Comparison of ENCODE assay signal across 13 cellular contexts in genomic region chr2:131035826-131036231, GRCh38. TPM values are rescaled to one million over a fixed set of nuclear protein-coding genes. Genes with fewer than 3 reads are reported as not detected.
DNase-seq lines count a peak whose midpoint lies in the region; ATAC-seq and TF ChIP-seq lines count a peak whose summit lies in the region.
"Had no signal": no experiment of that assay in that cellular context is flagged by ENCODE, and none has a peak within 500 bp of the region (broad histone marks: within the 10 kb centered on the region; RNA-seq: fewer than 3 reads in every experiment).

No MANE protein-coding gene starts in this region.

- peaks cover 26% of the 10 kb centered on the region for H3K4me1 Mint-ChIP-seq in brain
- H3K4me1 Mint-ChIP-seq in naive thymus-derived CD8-positive, alpha-beta T cell, result peaks cover 17 to 71% (median 54%) of the 10 kb centered on the region in 4 donors

- ATAC-seq in SK-N-SH treated with all-trans-retinoic acid at 6 μM for 48 hours (no peak; the same call in 2 of the 3 replicates), left colon (no peak), HG03280 (IDR thresholded peaks at IDR 0.05; ENCODE audit: unreplicated experiment) (no peak), HG02885 (IDR thresholded peaks at IDR 0.05; ENCODE audit: poor library complexity, unreplicated experiment) (no peak)
- no peak for ATAC-seq in naive thymus-derived CD8-positive, alpha-beta T cell

- H3K4me3 ChIP-seq in SK-N-SH (ENCODE audit: low read depth in 2 of 2, low read length in 1 of 2), result peak overlapping the region; percentile 32 to 49; a peak in 2 of 4 replicates
- peak overlapping the region; percentile 59 for H3K4me3 ChIP-seq in suprapubic skin

- TF ChIP-seq EP300 in SK-N-SH (IDR thresholded peaks at IDR 0.05; ENCODE audit: borderline replicate concordance in 1 of 2, low read depth in 1 of 2, low read length in 1 of 2) (no peak), suprapubic skin (IDR thresholded peaks at IDR 0.05) (no peak)

- 100% methylated on average over 2 of the region's 10 CpGs for WGBS in SK-N-SH (ENCODE audit: low lambda C conversion rate)
- WGBS in suprapubic skin, result 60% methylated on average over 6 of the region's 10 CpGs

- H3K9me2 ChIP-seq in SK-N-SH, result no peaks in the 10 kb centered on the region

- no peak for TF ChIP-seq POLR2A in suprapubic skin (IDR thresholded peaks at IDR 0.05)

- no peaks in the 10 kb centered on the region for H3K36me3 Mint-ChIP-seq in brain
- no peaks in the 10 kb centered on the region for H3K36me3 Mint-ChIP-seq in naive thymus-derived CD8-positive, alpha-beta T cell

- no peaks in the 10 kb centered on the region for H3F3A ChIP-seq in SK-N-SH (replicated peaks; ENCODE audit: insufficient read depth)

- CTCF ChIA-PET in SK-N-SH (lab: Yijun Ruan, JAX), result interaction anchor here (0.9 to 1.2 kb wide), 2 partner anchors 40 to 72 kb away, joined by 4 to 5 read pairs; no protein-coding TSS in a partner anchor

- H3K9me3 ChIP-seq in SK-N-SH, result no peaks in the 10 kb centered on the region
- H3K9me3 ChIP-seq in suprapubic skin, result no peaks in the 10 kb centered on the region
- H3K9me3 ChIP-seq: transverse colon had no signal

- TF ChIP-seq RAD21 in SK-N-SH (IDR thresholded peaks at IDR 0.05; ENCODE audit: low read length), result no peak

- peak overlapping the region; percentile 71 to 80 (median 77) for H3K4me3 Mint-ChIP-seq in brain
- H3K4me3 Mint-ChIP-seq in naive thymus-derived CD8-positive, alpha-beta T cell, result peak overlapping the region; percentile 52 to 82 (median 72)

- no peaks in the 10 kb centered on the region for H3K9me3 Mint-ChIP-seq in brain
- no peaks in the 10 kb centered on the region for H3K9me3 Mint-ChIP-seq in naive thymus-derived CD8-positive, alpha-beta T cell
- H3K9me3 Mint-ChIP-seq: activated T-helper 2 cell treated with anti-CD3 and anti-CD28 coated beads, Interferon-gamma antibody, Interleukin-2, Interleukin-4, amounts not matched to agents 10 μg/mL and 5 μg/mL and 100 μg/mL, durations not matched to agents 14 hours and 24 hours and 36 hours had no signal

- H4K20me1 ChIP-seq in SK-N-SH (ENCODE audit: insufficient read depth), result no peaks in the 10 kb centered on the region

- intact Hi-C loops in left colon (cut with DNase I, micrococcal nuclease), result no loop called here

- peaks cover 2% of the 10 kb centered on the region for H3K27me3 Mint-ChIP-seq in brain
- H3K27me3 Mint-ChIP-seq in naive thymus-derived CD8-positive, alpha-beta T cell, result peaks cover 0 to 4% (median 0%) of the 10 kb centered on the region in 5 donors

- H3K4me2 ChIP-seq in SK-N-SH, result peak overlapping the region; percentile 67

- H3K27me3 ChIP-seq in SK-N-SH (ENCODE audit: insufficient read depth) (no peaks in the 10 kb centered on the region), suprapubic skin (peaks cover 10% of the 10 kb centered on the region)

- TF ChIP-seq CTCF in SK-N-SH (IDR thresholded peaks at IDR 0.05) (no peak), brain (conservative IDR thresholded peaks at IDR 0.05) (no peak), suprapubic skin (IDR thresholded peaks at IDR 0.05) (no peak)

- H3K79me2 ChIP-seq in SK-N-SH (ENCODE audit: insufficient read depth), result no peaks in the 10 kb centered on the region

- DNase-seq in SK-N-SH (peak; percentile 49), suprapubic skin (ENCODE audit: low spot score in 2 of 2) (peak in 1 of 2 donors; percentile 70), left colon (no peak)
- peak in 2 of 10 donors; percentile 18 to 48 for DNase-seq in naive thymus-derived CD8-positive, alpha-beta T cell
- DNase-seq: 8988T, EL, NCI-H2081, transverse colon had no signal

- H3K27ac ChIP-seq in SK-N-SH (ENCODE audit: low read depth in 2 of 2, low read length in 1 of 2), result no peak overlapping the region
- H3K27ac ChIP-seq in suprapubic skin, result no peak overlapping the region

- no peak overlapping the region for H3K9ac ChIP-seq in SK-N-SH

- H3K36me3 ChIP-seq in SK-N-SH (replicated peaks in 1 of 2; ENCODE audit: control insufficient read depth in 1 of 2, insufficient read depth in 2 of 2, low read length in 1 of 2) (no peaks in the 10 kb centered on the region), suprapubic skin (peaks cover 16% of the 10 kb centered on the region)
- H3K36me3 ChIP-seq: transverse colon had no signal

- no peak overlapping the region for H2AFZ ChIP-seq in SK-N-SH (ENCODE audit: low read depth)

- H3K4me1 ChIP-seq in SK-N-SH (ENCODE audit: control insufficient read depth in 1 of 2, insufficient read depth in 2 of 2, low read depth in 1 of 2, low read length in 1 of 2) (peaks cover 0 to 35% of the 10 kb centered on the region in 2 experiments; a peak in 2 of 4 replicates), suprapubic skin (peaks cover 23% of the 10 kb centered on the region)

- POLR2A ChIA-PET in SK-N-SH (lab: Yijun Ruan, JAX), result interaction anchor here (1.6 kb wide), 1 partner anchor 10 kb away, joined by 3 read pairs; no protein-coding TSS in a partner anchor
- POLR2A ChIA-PET in naive thymus-derived CD8-positive, alpha-beta T cell (lab: Charles Lee), result interaction anchor here (0.9 to 1.2 kb wide), 2 partner anchors 9 to 57 kb away, joined by 3 to 6 read pairs; partner anchors contain the start of gene FAM168B

- peak overlapping the region in 3 of 5 experiments; percentile 42 to 54 (median 49) for H3K27ac Mint-ChIP-seq in brain
- peak overlapping the region in 7 of 10 donors; percentile 46 to 78 (median 62) for H3K27ac Mint-ChIP-seq in naive thymus-derived CD8-positive, alpha-beta T cell
- H3K27ac Mint-ChIP-seq: activated T-helper 2 cell treated with anti-CD3 and anti-CD28 coated beads, Interferon-gamma antibody, Interleukin-2, Interleukin-4, amounts not matched to agents 10 μg/mL and 5 μg/mL and 100 μg/mL, durations not matched to agents 14 hours and 24 hours and 36 hours had no signal

TF ChIP-seq in SK-N-SH, 30 proteins besides CTCF, POLR2A, EP300 and RAD21 (continues in another document):
- TF ChIP-seq IRF3 (IDR thresholded peaks at IDR 0.05; ENCODE audit: low read depth, low read length) (no peak), JUND (IDR thresholded peaks at IDR 0.05) (no peak), CHD2 (IDR thresholded peaks at IDR 0.05; ENCODE audit: low read length, partially characterized antibody) (no peak), MEF2A (IDR thresholded peaks at IDR 0.05; ENCODE audit: borderline replicate concordance, low read depth) (no peak), SMC3 (IDR thresholded peaks at IDR 0.05; ENCODE audit: low read depth, low read length) (no peak), TCF12 (IDR thresholded peaks at IDR 0.05) (no peak), GABPA (IDR thresholded peaks at IDR 0.05; ENCODE audit: low read depth) (no peak), NFIC (IDR thresholded peaks at IDR 0.05; ENCODE audit: borderline replicate concordance) (no peak)

TF ChIP-seq in SK-N-SH treated with all-trans-retinoic acid at 6 μM for 48 hours, 23 proteins besides CTCF, POLR2A, EP300 and RAD21 (continues in another document):
- no peak for TF ChIP-seq ESRRG (CRISPR knock-in tag; IDR thresholded peaks at IDR 0.05)
- no peak for TF ChIP-seq ZNF565 (CRISPR knock-in tag; conservative IDR thresholded peaks at IDR 0.05; ENCODE audit: low read depth)
- TF ChIP-seq ZFP3 (CRISPR knock-in tag; IDR thresholded peaks at IDR 0.05), result no peak
- no peak for TF ChIP-seq ZNF8 (CRISPR knock-in tag; IDR thresholded peaks at IDR 0.05)
- TF ChIP-seq TCF4 (CRISPR knock-in tag; IDR thresholded peaks at IDR 0.05; ENCODE audit: borderline replicate concordance), result no peak
- TF ChIP-seq PATZ1 (CRISPR knock-in tag; IDR thresholded peaks at IDR 0.05; ENCODE audit: borderline replicate concordance), result no peak
- no peak for TF ChIP-seq TSHZ2 (CRISPR knock-in tag; IDR thresholded peaks at IDR 0.05)

RNA-seq across cellular contexts. Expression of gene FAM168B, which starts 57.4 kb away (rescaled TPM):
- polyA plus RNA-seq in SK-N-SH (2012; rRNA removed) (72.7 and 84.9 TPM in 2 replicates), brain (ENCODE audit: insufficient read depth, low read depth, low replicate concordance) (80.9 TPM)
- 57.6 and 77.8 TPM in 2 replicates for polyA plus RNA-seq in SK-N-SH (2012; cell fraction: cytosol; rRNA removed)
- polyA plus RNA-seq in SK-N-SH (2012; cell fraction: nucleus; rRNA removed), result 57.2 and 78.1 TPM in 2 replicates
- 10 to 100 TPM; 82.0 to 89.1 TPM for total RNA-seq in naive thymus-derived CD8-positive, alpha-beta T cell
- polyA plus RNA-seq in naive thymus-derived CD8-positive, alpha-beta T cell, result 10 to 100 TPM; 29.9 to 43.8 (median 35.8) TPM
- total RNA-seq in suprapubic skin (100 to 1,000 TPM in 2 of 4 donors, 10 to 100 TPM in 2; 70.4 to 130 (median 99.0) TPM), left colon (10 to 100 TPM; 83.6 to 96.3 TPM)
